Comparison of ENCODE assay signal across 8 cellular contexts in genomic region chr11:67277231-67277961, GRCh38. TPM values are rescaled to one million over a fixed set of nuclear protein-coding genes. Genes with fewer than 3 reads are reported as not detected.
DNase-seq lines count a peak whose midpoint lies in the region; ATAC-seq and TF ChIP-seq lines count a peak whose summit lies in the region.

No MANE protein-coding gene starts in this region.

- no peaks in the 10 kb centered on the region for H3K27me3 ChIP-seq in BE2C

- H3K4me1 ChIP-seq in BE2C = peaks cover 24% of the 10 kb centered on the region

- H3K4me3 Mint-ChIP-seq in progenitor cell of endocrine pancreas (ENCODE audit: low read depth) = no peak overlapping the region

- peaks cover 45% of the 10 kb centered on the region for H3K36me3 ChIP-seq in BE2C

- H3K9me3 ChIP-seq in BE2C = no peaks in the 10 kb centered on the region

- POLR2A ChIA-PET in RWPE1 (lab: Yijun Ruan, JAX; ENCODE audit: low non-redundant PET) = interaction anchor here (0.8 to 1.6 kb wide), 3 partner anchors 11 to 40 kb away, joined by 3 to 5 read pairs (median 4); partner anchors contain the start of gene SSH3

- H3K27ac ChIP-seq in RWPE1 = peak overlapping the region; percentile 96

- H3K9me3 Mint-ChIP-seq in progenitor cell of endocrine pancreas (ENCODE audit: low read depth) = no peaks in the 10 kb centered on the region

- CTCF ChIA-PET in RWPE1 (lab: Yijun Ruan, JAX) = interaction anchor here (1.3 kb wide), 1 partner anchor 40 kb away, joined by 7 read pairs; no protein-coding TSS in a partner anchor

- TF ChIP-seq CTCF in BE2C (IDR thresholded peaks at IDR 0.05; ENCODE audit: low read depth, low read length) (no peak), RWPE1 (conservative IDR thresholded peaks at IDR 0.05; ENCODE audit: low read depth) (no peak), progenitor cell of endocrine pancreas (IDR thresholded peaks at IDR 0.05; ENCODE audit: unreplicated experiment) (no peak)

- no peaks in the 10 kb centered on the region for H3K4me1 Mint-ChIP-seq in progenitor cell of endocrine pancreas (ENCODE audit: low read depth)

- H3K4me3 ChIP-seq in BE2C (ENCODE audit: low read depth, low read length) = peak overlapping the region; percentile 47

- peaks cover 4% of the 10 kb centered on the region for H3K36me3 Mint-ChIP-seq in progenitor cell of endocrine pancreas (ENCODE audit: insufficient read depth)

- no peaks in the 10 kb centered on the region for H3K27me3 Mint-ChIP-seq in progenitor cell of endocrine pancreas

- ATAC-seq in GM19328 (IDR thresholded peaks at IDR 0.05; ENCODE audit: unreplicated experiment) (peak; percentile 86), HG03442 (IDR thresholded peaks at IDR 0.05; ENCODE audit: unreplicated experiment) (peak; percentile 55)

- DNase-seq in BE2C (peak; percentile 84), RWPE1 (ENCODE audit: low spot score) (no peak), germinal center (ENCODE audit: low spot score) (peak; percentile 89), putamen (ENCODE audit: low spot score) (peak; percentile 64), progenitor cell of endocrine pancreas (ENCODE audit: low spot score, unreplicated experiment) (no peak)
- peak; percentile 95 for DNase-seq in activated effector memory CD4-positive, alpha-beta T cell treated with anti-CD3 and anti-CD28 coated beads, Interleukin-2, amount 50 U/mL, for 16 hours

- no peak overlapping the region for H3K27ac Mint-ChIP-seq in progenitor cell of endocrine pancreas

RNA-seq across cellular contexts. Expression of gene GRK2, which starts 11.1 kb away (rescaled TPM):
- polyA plus RNA-seq in BE2C (2012; ENCODE audit: insufficient read depth, insufficient read length, low read depth) = 272 TPM
- 52.9 and 53.0 TPM in 2 replicates for total RNA-seq in progenitor cell of endocrine pancreas

RNA-seq across cellular contexts. Expression of gene ANKRD13D, which starts 11.7 kb away (rescaled TPM):
- polyA plus RNA-seq in BE2C (2012; ENCODE audit: insufficient read depth, insufficient read length, low read depth) = 133 TPM
- 74.9 and 76.0 TPM in 2 replicates for total RNA-seq in progenitor cell of endocrine pancreas

RNA-seq across cellular contexts. Expression of gene SSH3, which starts 25.9 kb away (rescaled TPM):
- 3.9 TPM for polyA plus RNA-seq in BE2C (2012; ENCODE audit: insufficient read depth, insufficient read length, low read depth)
- 48.9 and 56.9 TPM in 2 replicates for total RNA-seq in progenitor cell of endocrine pancreas

Comparison
In these comparisons a context has a peak if more than half of its experiments do, and no peak if none do; other contexts are left out.
1. DNase-seq: peak in BE2C (single experiment), activated effector memory CD4-positive, alpha-beta T cell treated with anti-CD3 and anti-CD28 coated beads, Interleukin-2, amount 50 U/mL, for 16 hours (single experiment), germinal center (single experiment) and putamen (single experiment); none in RWPE1 (single experiment) and progenitor cell of endocrine pancreas (single experiment).